In genomic region chr11:65918211-65919150, GRCh38 we compare ENCODE assay signal across 8 cellular contexts. TPM values are rescaled to one million over a fixed set of nuclear protein-coding genes. Genes with fewer than 3 reads are reported as not detected.
A peak's percentile ranks its signal among the peaks of the same experiment; 100 is the strongest.
DNase-seq lines count a peak whose midpoint lies in the region; ATAC-seq and TF ChIP-seq lines count a peak whose summit lies in the region.

C11orf68 (minus strand) TSS chr11:65919062; CDS start chr11:65919031, 31 bp downstream.

- H3K9me3 ChIP-seq in iPS-15b (ENCODE audit: control insufficient read depth, insufficient read depth, low read length) = no peaks in the 10 kb centered on the region
- no peaks in the 10 kb centered on the region for H3K9me3 ChIP-seq in skeletal muscle satellite cell (replicated peaks; ENCODE audit: low read length)

- peak within 1 kb of the TSS; percentile 82 for H3K9ac ChIP-seq in KMS-11
- peak within 1 kb of the TSS; percentile 88 for H3K9ac ChIP-seq in iPS-15b (ENCODE audit: low read depth, low read length)
- H3K9ac ChIP-seq in skeletal muscle satellite cell (ENCODE audit: low read depth, low read length) = peak within 1 kb of the TSS; percentile 98

- DNase-seq in DMS79 treated with DMSO at 0.1 percent for 48 hours (lab: John Stamatoyannopoulos, UW) (peak; percentile 6), DMS79 (lab: John Stamatoyannopoulos, UW) (no peak)
- DNase-seq in activated effector memory CD4-positive, alpha-beta T cell treated with Interleukin-2 at 50 U/mL for 16 hours = no peak

- H3K36me3 ChIP-seq in KMS-11 (ENCODE audit: insufficient read depth) (no peaks in the 10 kb centered on the region), iPS-15b (ENCODE audit: control insufficient read depth, insufficient read depth, low read length) (peaks cover 9% of the 10 kb centered on the region), skeletal muscle satellite cell (ENCODE audit: insufficient read depth, low read length) (peaks cover 47% of the 10 kb centered on the region)

- peaks cover 18% of the 10 kb centered on the region for H3K4me1 ChIP-seq in KMS-11 (ENCODE audit: low read depth, poor library complexity, severe bottlenecking)
- peaks cover 2% of the 10 kb centered on the region for H3K4me1 ChIP-seq in iPS-15b (ENCODE audit: control insufficient read depth, insufficient read depth, low read length)
- H3K4me1 ChIP-seq in skeletal muscle satellite cell (ENCODE audit: control insufficient read depth, insufficient read depth, low read length) = peaks cover 62% of the 10 kb centered on the region

- peaks cover 13% of the 10 kb centered on the region; the same call in 1 of the 2 replicates for H3K79me2 ChIP-seq in KMS-11 (ENCODE audit: insufficient read depth, low read depth)

- ATAC-seq in GM21723 (IDR thresholded peaks at IDR 0.05; ENCODE audit: unreplicated experiment) = peak; percentile 58

- peak within 1 kb of the TSS; percentile 64 for H2AFZ ChIP-seq in KMS-11 (ENCODE audit: low read depth)

- no peaks in the 10 kb centered on the region for H4K20me1 ChIP-seq in KMS-11 (ENCODE audit: insufficient read depth)

- H3K27me3 ChIP-seq in KMS-11 (ENCODE audit: insufficient read depth, low read depth) (no peaks in the 10 kb centered on the region), iPS-15b (ENCODE audit: control insufficient read depth, insufficient read depth, low read length) (no peaks in the 10 kb centered on the region), skeletal muscle satellite cell (ENCODE audit: control insufficient read depth, insufficient read depth, low read length) (no peaks in the 10 kb centered on the region)

- TF ChIP-seq CTCF in KMS-11 (conservative IDR thresholded peaks at IDR 0.05; ENCODE audit: low read depth, low read length) = no peak

- H3K27ac ChIP-seq in KMS-11 (peak within 1 kb of the TSS; percentile 56), angular gyrus (ENCODE audit: low read depth, low read length) (peak within 1 kb of the TSS; percentile 88)

- no peak within 1 kb of the TSS for H3K4me3 ChIP-seq in KMS-11 (IDR thresholded peaks at IDR 0.05; ENCODE audit: insufficient read depth, low read depth, low read length)
- peak within 1 kb of the TSS; percentile 89 for H3K4me3 ChIP-seq in iPS-15b (ENCODE audit: low read depth, low read length)
- H3K4me3 ChIP-seq in skeletal muscle satellite cell (ENCODE audit: low read length) = peak within 1 kb of the TSS; percentile 93

- H3K4me2 ChIP-seq in KMS-11 (peak within 1 kb of the TSS; percentile 96), skeletal muscle satellite cell (ENCODE audit: low read length) (peak within 1 kb of the TSS; percentile 95)

RNA-seq across cellular contexts. Expression of gene C11orf68, which starts in this region (rescaled TPM):
- 29.7 and 48.3 TPM in 2 replicates for total RNA-seq in skeletal muscle satellite cell (2012; rRNA removed)
